15 cellular contexts compared by ENCODE assay signal in genomic region chr1:162818136-162818535, GRCh38. TPM values are rescaled to one million over a fixed set of nuclear protein-coding genes. Genes with fewer than 3 reads are reported as not detected.
"Had no signal": no experiment of that assay in that cellular context is flagged by ENCODE, and none has a peak within 500 bp of the region (broad histone marks: within the 10 kb centered on the region; RNA-seq: fewer than 3 reads in every experiment).

No MANE protein-coding gene starts in this region.

RNA-seq across cellular contexts. Expression of gene CCDC190, which starts 42.8 kb away (rescaled TPM):
- total RNA-seq: activated B cell treated with CpG ODN at 0.5 μM for 24 hours; activated CD4-positive, alpha-beta memory T cell treated with anti-CD3 and anti-CD28 coated beads for 36 hours; activated CD4-positive, alpha-beta memory T cell treated with anti-CD3 and anti-CD28 coated beads, Interleukin-2, amount 10 ng/mL, durations not matched to agents 7 days and 5 days; activated CD4-positive, alpha-beta T cell treated with anti-CD3 and anti-CD28 coated beads for 36 hours; activated CD4-positive, alpha-beta T cell treated with anti-CD3 and anti-CD28 coated beads, Interleukin-2, amount 10 ng/mL, durations not matched to agents 24 days and 14 days; activated CD4-positive, alpha-beta T cell treated with anti-CD3 and anti-CD28 coated beads, Interleukin-2, amount 10 ng/mL, durations not matched to agents 7 days and 5 days; activated CD8-positive, alpha-beta memory T cell treated with anti-CD3 and anti-CD28 coated beads for 36 hours; activated CD8-positive, alpha-beta memory T cell treated with anti-CD3 and anti-CD28 coated beads, Interleukin-2, amount 10 ng/mL, durations not matched to agents 7 days and 5 days; activated CD8-positive, alpha-beta T cell treated with anti-CD3 and anti-CD28 coated beads for 36 hours; activated CD8-positive, alpha-beta T cell treated with anti-CD3 and anti-CD28 coated beads, Interleukin-2, amount 10 ng/mL, durations not matched to agents 7 days and 5 days; T-cell; T-helper 1 cell treated with Interleukin-12 subunit alpha and Interleukin-12 subunit beta and Interleukin-4 antibody, amounts not matched to agents 30 ng/mL and 1 ng/mL, for 36 hours; T-helper 17 cell; T-helper 2 cell treated with Interferon-gamma antibody and Interleukin-4, amounts not matched to agents 100 ng/mL and 5 ng/mL, for 36 hours; WTC11 had no signal
